In genomic region chr2:101433465-101433864, GRCh38 we compare ENCODE assay signal across 1 cellular context.
TF ChIP-seq lines count a peak whose summit lies in the region.

No MANE protein-coding gene starts in this region.

TF ChIP-seq in HEK293, 187 proteins besides CTCF, POLR2A, EP300 and RAD21 (continued from another document):
- TF ChIP-seq FEZF1 (tag by site-specific recombination; IDR thresholded peaks at IDR 0.05) (peak; percentile 76), ZBTB1 (tag by site-specific recombination; IDR thresholded peaks at IDR 0.05) (peak; percentile 24; the same call in 1 of the 2 replicates), ZNF155 (tag by site-specific recombination; IDR thresholded peaks at IDR 0.05) (no peak), ZNF843 (tag by site-specific recombination; IDR thresholded peaks at IDR 0.05) (peak; percentile 89)
